ENCODE assay signal across 20 cellular contexts in genomic region chr6:45199554-45199953, GRCh38.
"Had no signal": no experiment of that assay in that cellular context is flagged by ENCODE, and none has a peak within 500 bp of the region (broad histone marks: within the 10 kb centered on the region; RNA-seq: fewer than 3 reads in every experiment).

No MANE protein-coding gene starts in this region.

- H3K4me1 ChIP-seq: foreskin keratinocyte, lower lobe of right lung, parathyroid adenoma, sigmoid colon had no signal

- H3K4me3 ChIP-seq: dorsolateral prefrontal cortex, hepatocyte, lower lobe of right lung, sigmoid colon, tibial artery had no signal

- ATAC-seq: activated T-cell treated with anti-CD3 and anti-CD28 coated beads, Interleukin-2, amount 50 U/mL, for 72 hours; foreskin keratinocyte; left cardiac atrium; lower lobe of right lung; naive thymus-derived CD8-positive, alpha-beta T cell; stimulated activated memory B cell treated with anti-CD40 and anti-IgM and Interleukin-4, amounts not matched to agents 10 μg/mL and 1 μg/mL and 100 μg/mL, for 72 hours had no signal

- H3K4me1 Mint-ChIP-seq: stimulated activated memory B cell treated with anti-CD40 and anti-IgM and Interleukin-4, amounts not matched to agents 10 μg/mL and 1 μg/mL and 100 μg/mL, for 72 hours had no signal

- H3K36me3 ChIP-seq: brain microvascular endothelial cell, lower lobe of right lung, sigmoid colon, tibial artery had no signal

- H3K27ac ChIP-seq: brain microvascular endothelial cell, dorsolateral prefrontal cortex, foreskin keratinocyte, hepatocyte, lower lobe of right lung, parathyroid adenoma, sigmoid colon, tibial artery had no signal

- H3K4me2 ChIP-seq: hepatocyte had no signal

- H3K9me3 Mint-ChIP-seq: activated T-cell treated with anti-CD3 and anti-CD28 coated beads, Interleukin-2, amount 50 U/mL, for 72 hours; endodermal cell; naive thymus-derived CD8-positive, alpha-beta T cell; stimulated activated memory B cell treated with anti-CD40 and anti-IgM and Interleukin-4, amounts not matched to agents 10 μg/mL and 1 μg/mL and 100 μg/mL, for 72 hours had no signal

- DNase-seq: activated CD4-positive, alpha-beta T cell treated with anti-CD3 and anti-CD28 coated beads, Interleukin-2, amount 50 U/mL, for 1 hour; activated CD4-positive, CD25-positive, alpha-beta regulatory T cell treated with anti-CD3 and anti-CD28 coated beads, Interleukin-2, amount 50 U/mL, for 72 hours; activated T-cell treated with anti-CD3 and anti-CD28 coated beads, Interleukin-2, amount 50 U/mL, for 72 hours; anterior cingulate cortex; brain microvascular endothelial cell; central memory CD4-positive, alpha-beta T cell; dorsolateral prefrontal cortex; endodermal cell; foreskin keratinocyte; left cardiac atrium; lower lobe of right lung; naive thymus-derived CD8-positive, alpha-beta T cell; sigmoid colon; stimulated activated CD4-positive, alpha-beta T cell treated with anti-CD3 and anti-CD28 coated beads, Interleukin-4, amount 100 ng/mL, for 24 hours; substantia nigra; tibial artery had no signal

- H3K4me3 Mint-ChIP-seq: activated naive CD8-positive, alpha-beta T cell; activated T-cell treated with anti-CD3 and anti-CD28 coated beads, Interleukin-2, amount 50 U/mL, for 72 hours; endodermal cell; stimulated activated memory B cell treated with anti-CD40 and anti-IgM and Interleukin-4, amounts not matched to agents 10 μg/mL and 1 μg/mL and 100 μg/mL, for 72 hours had no signal

- H3K36me3 Mint-ChIP-seq: naive thymus-derived CD8-positive, alpha-beta T cell; stimulated activated memory B cell treated with anti-CD40 and anti-IgM and Interleukin-4, amounts not matched to agents 10 μg/mL and 1 μg/mL and 100 μg/mL, for 72 hours had no signal

- H3K9me3 ChIP-seq: lower lobe of right lung, sigmoid colon, tibial artery had no signal

- H3K27me3 Mint-ChIP-seq: activated naive CD8-positive, alpha-beta T cell; naive thymus-derived CD8-positive, alpha-beta T cell; stimulated activated memory B cell treated with anti-CD40 and anti-IgM and Interleukin-4, amounts not matched to agents 10 μg/mL and 1 μg/mL and 100 μg/mL, for 72 hours had no signal

- H3K9ac ChIP-seq: parathyroid adenoma had no signal

- H2AFZ ChIP-seq: hepatocyte, parathyroid adenoma had no signal

- H3K27ac Mint-ChIP-seq: activated naive CD8-positive, alpha-beta T cell; activated T-cell treated with anti-CD3 and anti-CD28 coated beads, Interleukin-2, amount 50 U/mL, for 72 hours; endodermal cell; stimulated activated memory B cell treated with anti-CD40 and anti-IgM and Interleukin-4, amounts not matched to agents 10 μg/mL and 1 μg/mL and 100 μg/mL, for 72 hours had no signal

- H3K27me3 ChIP-seq: brain microvascular endothelial cell, dorsolateral prefrontal cortex, foreskin keratinocyte, hepatocyte, sigmoid colon, tibial artery had no signal

- H3K79me2 ChIP-seq: hepatocyte, parathyroid adenoma had no signal
